Comparison of ENCODE assay signal across 22 cellular contexts in the genomic region with DNA sequence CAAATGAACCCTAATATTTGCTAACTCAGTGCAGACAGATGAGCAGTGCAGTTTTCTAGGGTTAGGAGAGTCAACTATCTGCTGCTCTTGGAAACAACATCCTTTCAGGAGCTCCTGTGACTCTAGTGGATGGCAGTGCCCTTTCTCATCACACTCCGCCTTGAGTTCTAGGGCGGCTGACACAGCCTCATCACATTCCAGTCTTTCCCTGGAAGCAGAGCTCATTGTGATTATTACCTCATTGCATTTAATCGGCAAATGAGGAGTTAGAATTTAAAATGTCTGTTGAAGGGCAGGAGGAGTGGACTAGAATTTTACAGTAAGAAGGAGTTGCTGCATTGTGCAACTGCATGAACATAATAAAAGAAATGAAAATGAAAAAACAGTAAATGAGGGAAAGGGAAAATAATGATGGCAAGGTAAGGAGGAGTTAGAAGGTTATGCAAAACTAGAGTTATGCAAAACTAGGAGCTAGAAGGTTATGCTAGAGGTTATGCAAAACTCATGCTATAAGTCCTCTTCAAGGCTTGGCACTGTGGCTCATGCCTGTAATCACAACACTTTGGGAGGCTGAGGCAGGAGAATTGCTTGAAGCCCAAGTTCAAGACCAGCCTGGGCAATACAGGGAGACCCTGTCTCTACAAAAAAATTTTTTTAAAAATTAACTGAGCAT.
"Had no signal": no experiment of that assay in that cellular context is flagged by ENCODE, and none has a peak within 500 bp of the region (broad histone marks: within the 10 kb centered on the region; RNA-seq: fewer than 3 reads in every experiment).

No MANE protein-coding gene starts in this region.

- H3K4me1 Mint-ChIP-seq: activated T-helper 17 cell treated with anti-CD3 and anti-CD28 coated beads, Interleukin-2, amount 50 U/mL, for 72 hours; memory B cell; stimulated activated naive B cell treated with anti-CD40 and anti-IgM and Interleukin-4, amounts not matched to agents 10 μg/mL and 1 μg/mL and 100 μg/mL, for 72 hours had no signal

- H3K9me3 Mint-ChIP-seq: activated naive CD4-positive, alpha-beta T cell treated with anti-CD3 and anti-CD28 coated beads, Interleukin-2, amount 50 U/mL, for 72 hours; activated T-cell treated with anti-CD3 and anti-CD28 coated beads, Interleukin-2, amount 50 U/mL, for 24 hours; activated T-helper 17 cell treated with anti-CD3 and anti-CD28 coated beads, Interleukin-2, amount 50 U/mL, for 72 hours had no signal

- H3K27ac ChIP-seq: ascending aorta, brain microvascular endothelial cell, esophagus muscularis mucosa, gastroesophageal sphincter, right lobe of liver, WERI-Rb-1 had no signal

- FAIRE-seq: small intestine had no signal

- DNase-seq: activated CD4-positive, alpha-beta T cell treated with anti-CD3 and anti-CD28 coated beads, Interleukin-2, amount 50 U/mL, for 1 hour; activated CD4-positive, CD25-positive, alpha-beta regulatory T cell treated with anti-CD3 and anti-CD28 coated beads, Interleukin-2, amount 50 U/mL, for 72 hours; activated T-cell treated with anti-CD3 and anti-CD28 coated beads, Interleukin-2, amount 50 U/mL, for 24 hours; brain microvascular endothelial cell; caudate nucleus; effector memory CD4-positive, alpha-beta T cell; head of caudate nucleus; hypothalamus; left colon; nephron progenitor cell; right lobe of liver; small intestine; stimulated activated CD4-positive, alpha-beta T cell treated with anti-CD3 and anti-CD28 coated beads, Interleukin-15, amount 100 ng/mL, for 24 hours; stimulated activated naive B cell treated with anti-CD40 and anti-IgM and Interleukin-4, amounts not matched to agents 10 μg/mL and 1 μg/mL and 100 μg/mL, for 72 hours; WERI-Rb-1 had no signal

- ATAC-seq: activated naive CD4-positive, alpha-beta T cell treated with anti-CD3 and anti-CD28 coated beads, Interleukin-2, amount 50 U/mL, for 72 hours; activated T-helper 17 cell treated with anti-CD3 and anti-CD28 coated beads, Interleukin-2, amount 50 U/mL, for 72 hours; gastroesophageal sphincter; left colon; right lobe of liver; stimulated activated naive B cell treated with anti-CD40 and anti-IgM and Interleukin-4, amounts not matched to agents 10 μg/mL and 1 μg/mL and 100 μg/mL, for 72 hours had no signal

- H3K36me3 ChIP-seq: ascending aorta, brain microvascular endothelial cell, esophagus muscularis mucosa, gastroesophageal sphincter, right lobe of liver, WERI-Rb-1 had no signal

- H3K27ac Mint-ChIP-seq: activated naive CD4-positive, alpha-beta T cell treated with anti-CD3 and anti-CD28 coated beads, Interleukin-2, amount 50 U/mL, for 72 hours; activated T-cell treated with anti-CD3 and anti-CD28 coated beads, Interleukin-2, amount 50 U/mL, for 24 hours; activated T-helper 17 cell treated with anti-CD3 and anti-CD28 coated beads, Interleukin-2, amount 50 U/mL, for 72 hours; memory B cell; nephron progenitor cell; stimulated activated naive B cell treated with anti-CD40 and anti-IgM and Interleukin-4, amounts not matched to agents 10 μg/mL and 1 μg/mL and 100 μg/mL, for 72 hours; type B pancreatic cell had no signal

- H3K9me3 ChIP-seq: ascending aorta, esophagus muscularis mucosa, gastroesophageal sphincter, right lobe of liver had no signal

- H3K4me1 ChIP-seq: ascending aorta, esophagus muscularis mucosa, gastroesophageal sphincter, right lobe of liver had no signal

- H3K36me3 Mint-ChIP-seq: memory B cell; stimulated activated naive B cell treated with anti-CD40 and anti-IgM and Interleukin-4, amounts not matched to agents 10 μg/mL and 1 μg/mL and 100 μg/mL, for 72 hours; type B pancreatic cell had no signal

- H3K4me3 ChIP-seq: ascending aorta, esophagus muscularis mucosa, gastroesophageal sphincter, right lobe of liver had no signal

- H3K27me3 Mint-ChIP-seq: activated T-cell treated with anti-CD3 and anti-CD28 coated beads, Interleukin-2, amount 50 U/mL, for 24 hours; activated T-helper 17 cell treated with anti-CD3 and anti-CD28 coated beads, Interleukin-2, amount 50 U/mL, for 72 hours; type B pancreatic cell had no signal

- H3K4me3 Mint-ChIP-seq: activated T-cell treated with anti-CD3 and anti-CD28 coated beads, Interleukin-2, amount 50 U/mL, for 24 hours; activated T-helper 17 cell treated with anti-CD3 and anti-CD28 coated beads, Interleukin-2, amount 50 U/mL, for 72 hours; memory B cell; nephron progenitor cell; stimulated activated naive B cell treated with anti-CD40 and anti-IgM and Interleukin-4, amounts not matched to agents 10 μg/mL and 1 μg/mL and 100 μg/mL, for 72 hours; type B pancreatic cell had no signal

- H3K27me3 ChIP-seq: ascending aorta, esophagus muscularis mucosa, gastroesophageal sphincter, right lobe of liver had no signal
